In the genomic region with DNA sequence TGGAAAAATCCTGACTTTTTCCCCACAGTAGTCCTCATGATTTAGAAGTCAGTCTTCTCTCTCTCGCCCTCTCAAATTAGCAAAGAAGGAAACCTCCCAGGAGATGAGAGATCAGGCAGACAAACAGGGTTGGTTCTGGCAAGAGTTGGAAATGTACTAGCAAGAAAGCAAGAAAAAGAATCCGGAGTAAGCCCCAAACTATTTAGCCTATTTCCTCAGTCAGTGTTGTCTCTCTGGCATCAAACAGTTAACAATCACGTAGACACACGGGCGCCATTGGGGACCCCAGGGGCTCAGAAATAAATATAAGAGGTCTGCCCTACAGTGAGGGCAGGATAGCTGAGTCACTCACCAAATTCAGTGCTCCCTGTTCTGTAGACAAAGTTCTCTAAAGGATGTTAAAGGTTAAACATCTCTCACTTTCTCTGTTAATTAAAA, we compare ENCODE assay signal across 12 cellular contexts. TPM values are rescaled to one million over a fixed set of nuclear protein-coding genes. Genes with fewer than 3 reads are reported as not detected.
A peak's percentile ranks its signal among the peaks of the same experiment; 100 is the strongest.
DNase-seq lines count a peak whose midpoint lies in the region; ATAC-seq and TF ChIP-seq lines count a peak whose summit lies in the region.
"Had no signal": no experiment of that assay in that cellular context is flagged by ENCODE, and none has a peak within 500 bp of the region (broad histone marks: within the 10 kb centered on the region; RNA-seq: fewer than 3 reads in every experiment).

No MANE protein-coding gene starts in this region.

- no peak for ATAC-seq in HG03280 (IDR thresholded peaks at IDR 0.05; ENCODE audit: unreplicated experiment)
- ATAC-seq: stimulated activated memory B cell treated with anti-CD40 and anti-IgM and Interleukin-4, amounts not matched to agents 10 μg/mL and 1 μg/mL and 100 μg/mL, for 72 hours had no signal

- H3K9me3 ChIP-seq in ascending aorta, result no peaks in the 10 kb centered on the region
- no peaks in the 10 kb centered on the region for H3K9me3 ChIP-seq in right atrium auricular region
- H3K9me3 ChIP-seq in sigmoid colon, result no peaks in the 10 kb centered on the region

- H3K4me3 ChIP-seq in ascending aorta, result peak overlapping the region; percentile 11 to 48
- peak overlapping the region; percentile 4 to 33 for H3K4me3 ChIP-seq in right atrium auricular region
- no peak overlapping the region for H3K4me3 ChIP-seq in sigmoid colon

- WGBS in sigmoid colon, 2 donors, result 52 to 59% methylated on average over 5 of the region's 5 CpGs

- TF ChIP-seq CTCF in ascending aorta (IDR thresholded peaks at IDR 0.05) (no peak), right atrium auricular region (IDR thresholded peaks at IDR 0.05) (no peak), sigmoid colon (IDR thresholded peaks at IDR 0.05) (no peak)

- H3K4me1 ChIP-seq in ascending aorta (peaks cover 14 to 52% of the 10 kb centered on the region in 2 donors), right atrium auricular region (peaks cover 0 to 69% of the 10 kb centered on the region in 2 donors), sigmoid colon (peaks cover 0 to 44% (median 39%) of the 10 kb centered on the region in 4 donors)

- no peak for TF ChIP-seq POLR2A in sigmoid colon (IDR thresholded peaks at IDR 0.05)

- intact Hi-C loops in ascending aorta (cut with DNase I), result loop anchor here (1.0 to 10.0 kb wide), 2 partner anchors 11 to 371 kb away; a partner anchor contains a TSS
- intact Hi-C loops in sigmoid colon (cut with DNase I), result no loop called here

- DNase-seq in EL, result peak; percentile 43
- DNase-seq in ascending aorta (ENCODE audit: low spot score in 2 of 2), result peak in 1 of 2 donors; percentile 89
- peak; percentile 56 for DNase-seq in right atrium auricular region (ENCODE audit: low spot score)
- peak; percentile 59 for DNase-seq in sigmoid colon
- no peak for DNase-seq in inferior parietal cortex (ENCODE audit: extremely low spot score)
- no peak for DNase-seq in anterior cingulate cortex (lab: John Stamatoyannopoulos, UW)
- DNase-seq in DMS114 treated with DMSO at 0.1 percent for 48 hours (lab: John Stamatoyannopoulos, UW; ENCODE audit: unreplicated experiment), result no peak
- DNase-seq: effector CD8-positive, alpha-beta T cell; NCI-H345 had no signal

- H3K27me3 ChIP-seq in ascending aorta (no peaks in the 10 kb centered on the region), right atrium auricular region (no peaks in the 10 kb centered on the region), sigmoid colon (no peaks in the 10 kb centered on the region)

- H3K27ac ChIP-seq in ascending aorta, result peak overlapping the region; percentile 89 to 92
- peak overlapping the region; percentile 92 to 98 for H3K27ac ChIP-seq in right atrium auricular region
- peak overlapping the region; percentile 81 to 92 (median 88) for H3K27ac ChIP-seq in sigmoid colon

- no peak for TF ChIP-seq EP300 in sigmoid colon (IDR thresholded peaks at IDR 0.05)

- no peaks in the 10 kb centered on the region for H3K36me3 ChIP-seq in ascending aorta
- no peaks in the 10 kb centered on the region for H3K36me3 ChIP-seq in right atrium auricular region
- no peaks in the 10 kb centered on the region for H3K36me3 ChIP-seq in sigmoid colon

RNA-seq across cellular contexts. Expression of a gene that starts 4.7 kb away (rescaled TPM):
- total RNA-seq in ascending aorta (not detected), right atrium auricular region (1 to 10 TPM; 1.5 to 8.3 TPM), sigmoid colon (1 to 10 TPM in 1 of 4 donors, not detected in 3; 3.9 TPM)
- polyA plus RNA-seq in sigmoid colon, result 10 to 100 TPM in 2 of 3 donors, 1 to 10 TPM in 1; 6.3 to 17.8 (median 16.8) TPM
- total RNA-seq: neural crest cell had no signal

RNA-seq across cellular contexts. Expression of a gene that starts 10.8 kb away (rescaled TPM):
- total RNA-seq in ascending aorta, result not detected
- total RNA-seq in right atrium auricular region, result 10 to 100 TPM in 1 of 2 donors, 1 to 10 TPM in 1; 5.5 to 13.0 TPM
- 1 to 10 TPM in 2 of 4 donors, under 1 TPM in 1, not detected in 1; 0.83 to 3.0 (median 1.4) TPM for total RNA-seq in sigmoid colon
- polyA plus RNA-seq in sigmoid colon, result 10 to 100 TPM in 1 of 3 donors, 1 to 10 TPM in 1, under 1 TPM in 1; 0.69 to 11.4 (median 3.6) TPM
- total RNA-seq: neural crest cell had no signal

RNA-seq across cellular contexts. Expression of a gene that starts 11.8 kb away (rescaled TPM):
- 288 TPM for total RNA-seq in ascending aorta
- 1,000 to 10,000 TPM; 2,961 to 3,608 TPM for total RNA-seq in right atrium auricular region
- 100 to 1,000 TPM; 151 to 299 (median 225) TPM for total RNA-seq in sigmoid colon
- 10 to 100 TPM; 25.0 to 99.7 (median 63.0) TPM for polyA plus RNA-seq in sigmoid colon
- total RNA-seq: neural crest cell had no signal

RNA-seq across cellular contexts. Expression of a gene that starts 13.8 kb away (rescaled TPM):
- total RNA-seq in ascending aorta, result 48.9 TPM
- total RNA-seq in right atrium auricular region, result 10 to 100 TPM; 25.7 to 50.9 TPM
- 100 to 1,000 TPM in 2 of 4 donors, 10 to 100 TPM in 2; 92.7 to 105 (median 99.2) TPM for total RNA-seq in sigmoid colon
- polyA plus RNA-seq in sigmoid colon, result 10 to 100 TPM in 1 of 3 donors, 1 to 10 TPM in 2; 2.3 to 12.0 (median 9.2) TPM

RNA-seq across cellular contexts. Expression of a gene that starts 44.0 kb away (rescaled TPM):
- total RNA-seq in ascending aorta (not detected), right atrium auricular region (10 to 100 TPM; 27.7 to 40.9 TPM), sigmoid colon (10 to 100 TPM in 3 of 4 donors, 1 to 10 TPM in 1; 9.1 to 44.3 (median 13.4) TPM)
- polyA plus RNA-seq in sigmoid colon, result 10 to 100 TPM; 18.9 to 35.4 (median 23.4) TPM

Comparison
In these comparisons a context has a peak if more than half of its experiments do, and no peak if none do; other contexts are left out.
1. DNase-seq: peak in EL (single experiment), right atrium auricular region (single experiment) and sigmoid colon (single experiment); none in inferior parietal cortex (single experiment), anterior cingulate cortex (0 of 58) and DMS114 treated with DMSO at 0.1 percent for 48 hours (single experiment).
2. H3K4me3 ChIP-seq: peak in ascending aorta (2 of 2) and right atrium auricular region (2 of 2); none in sigmoid colon (0 of 4).
3. RNA of a gene that starts 11.8 kb away (total RNA-seq): 2,961 to 3,608 TPM in right atrium auricular region; 288 TPM in ascending aorta (single experiment) and 151 to 299 TPM in sigmoid colon; every median in the first group is over 4 times any median in the second.
4. Peak in every context shown above with its lines, with median percentiles within 50 percentile points of each other: H3K27ac ChIP-seq.